ENCODE assay signal across 7 cellular contexts in the genomic region with DNA sequence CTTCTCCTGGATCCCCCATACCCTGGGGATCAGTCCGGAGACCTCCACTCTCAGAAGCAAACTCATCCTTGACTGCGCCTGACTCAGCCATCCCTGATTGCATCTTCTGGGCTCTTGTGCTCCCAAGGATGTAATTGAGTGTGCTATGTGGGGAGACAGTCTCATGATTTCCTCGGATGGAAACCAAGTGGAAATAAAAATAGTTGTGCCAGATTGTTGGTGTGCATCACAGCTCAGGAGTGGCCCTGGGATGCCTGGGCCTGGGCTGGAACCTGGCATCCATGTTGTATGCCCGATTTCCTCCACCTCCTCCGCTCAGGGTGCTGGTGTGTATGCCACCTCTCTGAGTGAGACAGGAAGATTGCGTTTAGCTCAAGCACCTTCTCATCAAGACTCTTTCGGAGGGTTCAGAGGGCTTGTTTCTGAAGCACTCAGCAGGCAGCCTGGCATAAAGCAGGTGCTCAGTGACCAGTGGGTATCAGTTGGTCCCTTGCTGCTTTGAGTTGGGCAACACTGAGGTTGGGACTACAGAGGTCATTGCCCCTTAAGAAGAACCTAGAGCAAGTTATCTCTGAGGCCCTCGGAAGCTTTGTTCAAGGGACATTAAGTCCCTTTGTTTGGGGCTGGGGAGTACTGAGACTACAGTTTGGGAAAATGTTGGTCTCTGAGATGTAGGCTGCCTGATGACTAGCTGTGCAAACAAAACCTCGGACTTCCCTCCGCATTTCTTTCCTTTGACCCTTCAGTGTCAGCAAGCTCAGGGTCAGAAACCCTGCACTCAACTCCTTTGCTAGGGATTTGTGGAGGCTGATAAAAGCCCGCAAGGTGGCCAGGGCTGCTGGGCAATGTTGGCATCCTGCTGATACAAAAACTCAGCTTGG. TPM values are rescaled to one million over a fixed set of nuclear protein-coding genes. Genes with fewer than 3 reads are reported as not detected.
DNase-seq lines count a peak whose midpoint lies in the region; ATAC-seq and TF ChIP-seq lines count a peak whose summit lies in the region.

No MANE protein-coding gene starts in this region.

- peak overlapping the region; percentile 37 for H3K27ac Mint-ChIP-seq in MCF 10A (ENCODE audit: low read depth, unreplicated experiment)

- BruUV-seq in MCF 10A (replicated peaks; lab: Mats Ljungman, UMichigan): TSS peak; percentile 32

- no peaks in the 10 kb centered on the region for H4K20me1 ChIP-seq in Karpas-422 (ENCODE audit: insufficient read depth, low read depth, low read length)

- no peak overlapping the region for H2AFZ ChIP-seq in Karpas-422 (ENCODE audit: low read length)

- no peak for DNase-seq in MCF 10A (ENCODE audit: unreplicated experiment)
- DNase-seq in lower lobe of right lung: no peak
- DNase-seq in thoracic aorta (ENCODE audit: low spot score): no peak
- DNase-seq in DMS114 treated with DMSO at 0.1 percent for 48 hours (lab: John Stamatoyannopoulos, UW; ENCODE audit: unreplicated experiment): no peak
- DNase-seq in cortex of kidney (lab: John Stamatoyannopoulos, UW): no peak
- DNase-seq in Karpas-422: no peak

- H3K27ac ChIP-seq in HUES48 (ENCODE audit: low read depth, low read length) (peak overlapping the region; percentile 75), lower lobe of right lung (peak overlapping the region; percentile 82), thoracic aorta (peak overlapping the region; percentile 99), Karpas-422 (ENCODE audit: low read length) (no peak overlapping the region)

- no peaks in the 10 kb centered on the region for H3K36me3 Mint-ChIP-seq in MCF 10A (ENCODE audit: insufficient read depth, unreplicated experiment)

- H3K4me1 ChIP-seq in HUES48 (ENCODE audit: control insufficient read depth, insufficient read depth, low read length): peaks cover 6% of the 10 kb centered on the region
- H3K4me1 ChIP-seq in lower lobe of right lung: peaks cover 56% of the 10 kb centered on the region
- peaks cover 32 to 69% of the 10 kb centered on the region in 2 donors for H3K4me1 ChIP-seq in thoracic aorta (ENCODE audit: control insufficient read depth in 1 of 2, low read depth in 2 of 2)
- no peaks in the 10 kb centered on the region for H3K4me1 ChIP-seq in Karpas-422 (ENCODE audit: low read length)

- no peak for ATAC-seq in lower lobe of right lung
- no peak for ATAC-seq in thoracic aorta (ENCODE audit: insufficient number of reproducible peaks, low FRiP score, low read depth)

- no peak overlapping the region for H3K4me2 ChIP-seq in Karpas-422 (ENCODE audit: low read depth, low read length, poor library complexity, severe bottlenecking)

- no peaks in the 10 kb centered on the region for H3K27me3 Mint-ChIP-seq in MCF 10A (ENCODE audit: insufficient read depth, unreplicated experiment)

- H3K4me1 Mint-ChIP-seq in MCF 10A (ENCODE audit: insufficient read depth, unreplicated experiment): peaks cover 36% of the 10 kb centered on the region

- H3K27me3 ChIP-seq in HUES48 (ENCODE audit: control insufficient read depth, insufficient read depth, low read length) (no peaks in the 10 kb centered on the region), lower lobe of right lung (ENCODE audit: low read depth) (no peaks in the 10 kb centered on the region), thoracic aorta (replicated peaks; ENCODE audit: insufficient read depth) (no peaks in the 10 kb centered on the region), Karpas-422 (ENCODE audit: low read length) (no peaks in the 10 kb centered on the region)

- H3K4me3 Mint-ChIP-seq in MCF 10A (ENCODE audit: unreplicated experiment): peak overlapping the region; percentile 8

- H3K36me3 ChIP-seq in HUES48 (ENCODE audit: control insufficient read depth, insufficient read depth, low read length) (no peaks in the 10 kb centered on the region), lower lobe of right lung (no peaks in the 10 kb centered on the region), thoracic aorta (no peaks in the 10 kb centered on the region), Karpas-422 (ENCODE audit: insufficient read depth, low read length) (no peaks in the 10 kb centered on the region)

- no peaks in the 10 kb centered on the region for H3K9me2 ChIP-seq in Karpas-422 (replicated peaks; ENCODE audit: insufficient read depth, low read length)

- CTCF ChIA-PET in MCF 10A (lab: Yijun Ruan, JAX): interaction anchor here (0.7 to 8.6 kb wide), 10 partner anchors 19 to 196 kb away, joined by 3 to 83 read pairs (median 4); no protein-coding TSS in a partner anchor

- no peaks in the 10 kb centered on the region for H3K79me2 ChIP-seq in Karpas-422 (ENCODE audit: low read length)

- TF ChIP-seq CTCF in MCF 10A (IDR thresholded peaks at IDR 0.05; ENCODE audit: unreplicated experiment): no peak
- no peak for TF ChIP-seq CTCF in lower lobe of right lung (IDR thresholded peaks at IDR 0.05)
- no peak for TF ChIP-seq CTCF in thoracic aorta (IDR thresholded peaks at IDR 0.05)

- no peak overlapping the region for H3K4me3 ChIP-seq in HUES48 (ENCODE audit: low read depth, low read length)
- H3K4me3 ChIP-seq in lower lobe of right lung: no peak overlapping the region
- peak overlapping the region; percentile 77 for H3K4me3 ChIP-seq in thoracic aorta
- no peak overlapping the region for H3K4me3 ChIP-seq in Karpas-422 (ENCODE audit: low read length)

- intact Hi-C loops in MCF 10A (cut with micrococcal nuclease): loop anchor here (5.0 kb wide), 1 partner anchor 38 kb away; no protein-coding TSS in a partner anchor
- intact Hi-C loops in lower lobe of right lung (cut with DNase I): no loop called here

- H3K9ac ChIP-seq in HUES48 (ENCODE audit: low read depth, low read length) (no peak overlapping the region), Karpas-422 (ENCODE audit: low read length) (no peak overlapping the region)

- H3K9me3 Mint-ChIP-seq in MCF 10A (ENCODE audit: unreplicated experiment): no peaks in the 10 kb centered on the region

- H3K9me3 ChIP-seq in HUES48 (ENCODE audit: control insufficient read depth, insufficient read depth, low read length) (no peaks in the 10 kb centered on the region), lower lobe of right lung (no peaks in the 10 kb centered on the region), thoracic aorta (no peaks in the 10 kb centered on the region), Karpas-422 (ENCODE audit: low read length) (no peaks in the 10 kb centered on the region)

- POLR2A ChIA-PET in MCF 10A (lab: Yijun Ruan, JAX): interaction anchor here (0.7 to 5.5 kb wide), 10 partner anchors 14 to 495 kb away, joined by 3 to 65 read pairs (median 4); a partner anchor contains a TSS

RNA-seq across cellular contexts. Expression of a gene that starts 24.8 kb away (rescaled TPM):
- 151 and 154 TPM in 2 replicates for total RNA-seq in MCF 10A (2022)
- 127 TPM for total RNA-seq in lower lobe of right lung
- total RNA-seq in thoracic aorta: 100 to 1,000 TPM; 791 to 989 TPM
- 0.69 and 0.93 TPM in 2 replicates for total RNA-seq in Karpas-422 (2014; rRNA removed; shearing (Covaris generic); ENCODE audit: low replicate concordance)

Comparison
In these comparisons a context has a peak if more than half of its experiments do, and no peak if none do; other contexts are left out.
1. RNA of a gene that starts 24.8 kb away (total RNA-seq): 791 to 989 TPM in thoracic aorta, 151 to 154 TPM in MCF 10A and 127 TPM in lower lobe of right lung (single experiment); 0.69 to 0.93 TPM in Karpas-422; every median in the first group is over 10 times any median in the second.